ENCODE assay signal across 18 cellular contexts in genomic region chr3:39075910-39076309, GRCh38. TPM values are rescaled to one million over a fixed set of nuclear protein-coding genes. Genes with fewer than 3 reads are reported as not detected.
DNase-seq lines count a peak whose midpoint lies in the region; ATAC-seq, FAIRE-seq and TF ChIP-seq lines count a peak whose summit lies in the region.
"Had no signal": no experiment of that assay in that cellular context is flagged by ENCODE, and none has a peak within 500 bp of the region (broad histone marks: within the 10 kb centered on the region; RNA-seq: fewer than 3 reads in every experiment).

No MANE protein-coding gene starts in this region.

- peak; percentile 40 for ATAC-seq in GM18858 (IDR thresholded peaks at IDR 0.05; ENCODE audit: unreplicated experiment)
- peak; percentile 85 for ATAC-seq in HG02852 (IDR thresholded peaks at IDR 0.05; ENCODE audit: unreplicated experiment)
- ATAC-seq in T-helper 17 cell, result no peak
- ATAC-seq in stimulated activated naive CD8-positive, alpha-beta T cell treated with anti-CD3 and anti-CD28 coated beads, Interleukin-15, Interleukin-2, amounts not matched to agents 100 U/mL and 50 U/mL, for 24 hours, result no peak
- ATAC-seq in SK-N-SH treated with all-trans-retinoic acid at 6 μM for 48 hours, result no peak
- ATAC-seq: Panc1, Right ventricle myocardium inferior had no signal

- H3K4me3 Mint-ChIP-seq in T-helper 17 cell, result peak overlapping the region; percentile 12

- H3K9me3 ChIP-seq in T-helper 17 cell (ENCODE audit: control insufficient read depth, low read length, poor library complexity, severe bottlenecking), result no peaks in the 10 kb centered on the region
- H3K9me3 ChIP-seq: Caco-2, MG63, SK-N-SH had no signal

- peak overlapping the region; percentile 16 for H3K27ac Mint-ChIP-seq in T-helper 17 cell

- peak; percentile 77 for FAIRE-seq in GM12891 (lab: Jason Lieb, UNC)

- no peaks in the 10 kb centered on the region for H3K27me3 Mint-ChIP-seq in T-helper 17 cell

- TF ChIP-seq POLR2A in GM12891 (IDR thresholded peaks at IDR 0.05; ENCODE audit: low read depth, low read length), result no peak

- peaks cover 16% of the 10 kb centered on the region for H3K36me3 Mint-ChIP-seq in T-helper 17 cell (ENCODE audit: low read depth)

- peaks cover 12% of the 10 kb centered on the region for H3K4me1 Mint-ChIP-seq in T-helper 17 cell

- DNase-seq in GM12891 (ENCODE audit: insufficient read length, low spot score) (no peak), T-helper 17 cell (no peak), kidney tubule cell (ENCODE audit: low spot score) (no peak)
- DNase-seq in stimulated activated naive CD8-positive, alpha-beta T cell treated with anti-CD3 and anti-CD28 coated beads, Interleukin-15, Interleukin-2, amounts not matched to agents 100 U/mL and 50 U/mL, for 24 hours, result no peak
- DNase-seq: AML-193, Caco-2, MG63, NCI-H1417, NCI-H1930, NCI-H2171, NCI-H446 treated with DMSO at 0.1 percent for 48 hours, NCI-H774, SK-N-SH had no signal

TF ChIP-seq in GM12891, 5 proteins besides CTCF, POLR2A, EP300 and RAD21:
- TF ChIP-seq POU2F2 (IDR thresholded peaks at IDR 0.05; ENCODE audit: low read depth, low read length), result no peak
- 0 out of 2 replicates have a peak, but pooled peaks have one; percentile 13 for TF ChIP-seq SPI1 (IDR thresholded peaks at IDR 0.05; ENCODE audit: low read depth, low read length)
- no peak for TF ChIP-seq POLR2AphosphoS5 (IDR thresholded peaks at IDR 0.05; ENCODE audit: low read depth, low read length)
- TF ChIP-seq TAF1 (IDR thresholded peaks at IDR 0.05; ENCODE audit: low read depth, low read length), result no peak
- no peak for TF ChIP-seq PAX5 (IDR thresholded peaks at IDR 0.05; ENCODE audit: insufficient read depth, low read length, severe bottlenecking)

TF ChIP-seq in SK-N-SH treated with all-trans-retinoic acid at 6 μM for 48 hours, 23 proteins besides CTCF, POLR2A, EP300 and RAD21:
- TF ChIP-seq CREB5 (CRISPR knock-in tag; IDR thresholded peaks at IDR 0.05; ENCODE audit: low read depth) (no peak), ESRRG (CRISPR knock-in tag; IDR thresholded peaks at IDR 0.05) (no peak), ZFP30 (CRISPR knock-in tag; IDR thresholded peaks at IDR 0.05) (no peak), ARNTL (CRISPR knock-in tag; IDR thresholded peaks at IDR 0.05; ENCODE audit: borderline replicate concordance, low read depth) (no peak), ZC3H10 (CRISPR knock-in tag; IDR thresholded peaks at IDR 0.05) (no peak), PATZ1 (CRISPR knock-in tag; IDR thresholded peaks at IDR 0.05; ENCODE audit: borderline replicate concordance) (no peak), ZNF8 (CRISPR knock-in tag; IDR thresholded peaks at IDR 0.05) (no peak), RARB (CRISPR knock-in tag; IDR thresholded peaks at IDR 0.05) (no peak), TSHZ2 (CRISPR knock-in tag; IDR thresholded peaks at IDR 0.05) (no peak), ZNF70 (CRISPR knock-in tag; IDR thresholded peaks at IDR 0.05) (no peak), TCF4 (CRISPR knock-in tag; IDR thresholded peaks at IDR 0.05; ENCODE audit: borderline replicate concordance) (no peak), SNAI2 (CRISPR knock-in tag; IDR thresholded peaks at IDR 0.05) (no peak), CSRNP3 (CRISPR knock-in tag; IDR thresholded peaks at IDR 0.05) (no peak), OSR1 (CRISPR knock-in tag; IDR thresholded peaks at IDR 0.05) (no peak), GLIS3 (CRISPR knock-in tag; IDR thresholded peaks at IDR 0.05) (no peak), ZFP3 (CRISPR knock-in tag; IDR thresholded peaks at IDR 0.05) (no peak), ISL1 (CRISPR knock-in tag; IDR thresholded peaks at IDR 0.05) (no peak), PPARA (CRISPR knock-in tag; IDR thresholded peaks at IDR 0.05; ENCODE audit: borderline replicate concordance) (no peak), POU6F1 (CRISPR knock-in tag; IDR thresholded peaks at IDR 0.05; ENCODE audit: borderline replicate concordance, low read depth) (no peak), TOX (CRISPR knock-in tag; IDR thresholded peaks at IDR 0.05; ENCODE audit: borderline replicate concordance) (no peak)

RNA-seq across cellular contexts. Expression of gene WDR48, which starts 24.1 kb away (rescaled TPM):
- 16.7 TPM for polyA plus RNA-seq in GM12891 (2012; ENCODE audit: low read depth, missing spikeins)
- 100 to 1,000 TPM; 102 to 107 TPM for total RNA-seq in T-helper 17 cell

RNA-seq across cellular contexts. Expression of gene SCN11A, which starts 24.2 kb away (rescaled TPM):
- 0.04 TPM for polyA plus RNA-seq in GM12891 (2012; ENCODE audit: low read depth, missing spikeins)
- under 1 TPM in 1 of 2 donors, not detected in 1; 0.05 TPM for total RNA-seq in T-helper 17 cell
- total RNA-seq: Caco-2 had no signal

RNA-seq across cellular contexts. Expression of gene GORASP1, which starts 31.5 kb away (rescaled TPM):
- 18.7 TPM for polyA plus RNA-seq in GM12891 (2012; ENCODE audit: low read depth, missing spikeins)
- 10 to 100 TPM; 29.2 to 40.1 TPM for total RNA-seq in T-helper 17 cell

RNA-seq across cellular contexts. Expression of gene TTC21A, which starts 31.6 kb away (rescaled TPM):
- 1.9 TPM for polyA plus RNA-seq in GM12891 (2012; ENCODE audit: low read depth, missing spikeins)
- 10 to 100 TPM in 1 of 2 donors, 1 to 10 TPM in 1; 3.5 to 12.3 TPM for total RNA-seq in T-helper 17 cell

Comparison
In these comparisons a context has a peak if more than half of its experiments do, and no peak if none do; other contexts are left out.
1. ATAC-seq: peak in GM18858 (single experiment) and HG02852 (single experiment); none in T-helper 17 cell (single experiment), stimulated activated naive CD8-positive, alpha-beta T cell treated with anti-CD3 and anti-CD28 coated beads, Interleukin-15, Interleukin-2, amounts not matched to agents 100 U/mL and 50 U/mL, for 24 hours (single experiment) and SK-N-SH treated with all-trans-retinoic acid at 6 μM for 48 hours (single experiment).